ENCODE assay signal across 8 cellular contexts in genomic region chr17:64965826-64966283, GRCh38. TPM values are rescaled to one million over a fixed set of nuclear protein-coding genes. Genes with fewer than 3 reads are reported as not detected.
A peak's percentile ranks its signal among the peaks of the same experiment; 100 is the strongest.
DNase-seq lines count a peak whose midpoint lies in the region; ATAC-seq, FAIRE-seq and TF ChIP-seq lines count a peak whose summit lies in the region.
"Not testable (repeated sequence)": the region's sequence is repeated elsewhere in the genome, so short reads cannot be mapped to it uniquely, and the experiment has no call there.

No MANE protein-coding gene starts in this region.

- not testable (repeated sequence) for H3K36me3 ChIP-seq in iPS-18a (ENCODE audit: control insufficient read depth, low read depth, low read length); skeletal muscle satellite cell (ENCODE audit: insufficient read depth, low read length)

- H3K4me1 ChIP-seq in A549 (peaks cover 23% of the 10 kb centered on the region; the same call in 2 of the 3 replicates), skeletal muscle satellite cell (ENCODE audit: control insufficient read depth, insufficient read depth, low read length) (peaks cover 15% of the 10 kb centered on the region)
- not testable (repeated sequence) for H3K4me1 ChIP-seq in iPS-18a (ENCODE audit: control insufficient read depth, low read depth, low read length)

- in situ Hi-C loops in astrocyte of the spinal cord (cut with HindIII; ENCODE audit: low sequenced_read_pairs) = not testable (repeated sequence)

- H3K9ac ChIP-seq in iPS-18a (ENCODE audit: low read length) (peak overlapping the region; percentile 36), skeletal muscle satellite cell (ENCODE audit: low read depth, low read length) (peak overlapping the region; percentile 63)

- ATAC-seq in A549 = peak; percentile 95 to 98
- ATAC-seq in GM18511 (IDR thresholded peaks at IDR 0.05; ENCODE audit: unreplicated experiment) = peak; percentile 95
- peak; percentile 86 for ATAC-seq in HG02885 (IDR thresholded peaks at IDR 0.05; ENCODE audit: poor library complexity, unreplicated experiment)

- FAIRE-seq in A549 (lab: Jason Lieb, UNC) = not testable (repeated sequence)

- peak; percentile 42 to 62 for TF ChIP-seq RAD21 in A549 (conservative IDR thresholded peaks at IDR 0.05 in 1 of 2, IDR thresholded peaks at IDR 0.05 in 1 of 2)

- TF ChIP-seq CTCF in A549 (IDR thresholded peaks at IDR 0.05) (peak; percentile 49), astrocyte of the spinal cord (IDR thresholded peaks at IDR 0.05; ENCODE audit: low read depth, low read length) (peak; percentile 17)

- not testable (repeated sequence) for TF ChIP-seq EP300 in A549 (IDR thresholded peaks at IDR 0.05)

- CTCF ChIA-PET in A549 (lab: Yijun Ruan, JAX) = interaction anchor here (0.6 to 10.7 kb wide), 10 partner anchors 9 to 499 kb away, joined by 3 to 125 read pairs (median 3); partner anchors contain the start of gene LRRC37A3

- 5% methylated on average over 7 of the region's 40 CpGs for WGBS in A549 (ENCODE audit: missing lambda C conversion rate)

- H3K9me3 ChIP-seq in A549; iPS-18a (ENCODE audit: control insufficient read depth, low read depth, low read length); skeletal muscle satellite cell (replicated peaks; ENCODE audit: low read length): not testable (repeated sequence)

- H3K4me2 ChIP-seq in A549 (peak overlapping the region; percentile 65), skeletal muscle satellite cell (ENCODE audit: low read length) (peak overlapping the region; percentile 76)

- H3K27ac ChIP-seq in A549 = peak overlapping the region; percentile 58 to 87
- H3K27ac ChIP-seq in iPS-18a (ENCODE audit: low read length) = not testable (repeated sequence)

- H3K27me3 ChIP-seq in iPS-18a (ENCODE audit: control insufficient read depth, insufficient read depth, low read length) = peaks cover 12% of the 10 kb centered on the region
- not testable (repeated sequence) for H3K27me3 ChIP-seq in skeletal muscle satellite cell (ENCODE audit: control insufficient read depth, insufficient read depth, low read length)

- POLR2A ChIA-PET in A549 (lab: Yijun Ruan, JAX) = interaction anchor here (1.1 to 1.5 kb wide), 4 partner anchors 10 to 141 kb away, joined by 3 to 7 read pairs (median 4); partner anchors contain the start of gene LRRC37A3

- H3K4me3 ChIP-seq in A549 = peak overlapping the region; percentile 25
- peak overlapping the region; percentile 29 for H3K4me3 ChIP-seq in astrocyte of the spinal cord (ENCODE audit: low read depth, low read length)
- peak overlapping the region; percentile 37 for H3K4me3 ChIP-seq in iPS-18a (ENCODE audit: low read length)
- peak overlapping the region; percentile 60 for H3K4me3 ChIP-seq in skeletal muscle satellite cell (ENCODE audit: low read length)

- DNase-seq in A549 (ENCODE audit: low read depth in 1 of 2, low spot score in 1 of 2) = peak in 1 of 2 experiments; percentile 77
- peak; percentile 58 for DNase-seq in NCI-H146 (lab: John Stamatoyannopoulos, UW)
- DNase-seq in UCSD-AML1 (lab: John Stamatoyannopoulos, UW; ENCODE audit: unreplicated experiment) = peak; percentile 85
- DNase-seq in astrocyte of the spinal cord (ENCODE audit: low read depth, low spot score) = peak; percentile 46

- TF ChIP-seq POLR2A in A549 (IDR thresholded peaks at IDR 0.05; ENCODE audit: low read length) = peak; percentile 49

TF ChIP-seq in A549, 52 proteins besides CTCF, POLR2A, EP300 and RAD21:
- peak; percentile 57 for TF ChIP-seq SMC3 (IDR thresholded peaks at IDR 0.05)
- TF ChIP-seq PHF8 (IDR thresholded peaks at IDR 0.05; ENCODE audit: borderline replicate concordance, low read depth) = peak; percentile 87
- TF ChIP-seq RNF2 (IDR thresholded peaks at IDR 0.05; ENCODE audit: borderline replicate concordance, low read depth) = peak; percentile 95
- TF ChIP-seq JUN (IDR thresholded peaks at IDR 0.05) = peak in 1 of 2 experiments; percentile 56; a peak in 2 of 5 replicates
- TF ChIP-seq ZSCAN20 (CRISPR knock-in tag; IDR thresholded peaks at IDR 0.05) = peak; percentile 78; the same call in 1 of the 2 replicates
- TF ChIP-seq USF2 (IDR thresholded peaks at IDR 0.05) = 0 out of 2 replicates have a peak, but pooled peaks have one; percentile 9
- TF ChIP-seq HDAC2 (IDR thresholded peaks at IDR 0.05) = 0 out of 2 replicates have a peak, but pooled peaks have one; percentile 25
- TF ChIP-seq HOXB13 (CRISPR knock-in tag; IDR thresholded peaks at IDR 0.05; ENCODE audit: low read depth) = peak; percentile 96
- TF ChIP-seq HOXB5 (CRISPR knock-in tag; IDR thresholded peaks at IDR 0.05) = 0 out of 2 replicates have a peak, but pooled peaks have one; percentile 69
- TF ChIP-seq ATOH8 (CRISPR knock-in tag; IDR thresholded peaks at IDR 0.05; ENCODE audit: low read depth) = peak; percentile 93
- 0 out of 2 replicates have a peak, but pooled peaks have one; percentile 60 for TF ChIP-seq EHF (CRISPR knock-in tag; IDR thresholded peaks at IDR 0.05)
- peak; percentile 97 for TF ChIP-seq E2F6 (IDR thresholded peaks at IDR 0.05; ENCODE audit: borderline replicate concordance, low read depth)
- peak; percentile 97 for TF ChIP-seq MAX (IDR thresholded peaks at IDR 0.05)

RNA-seq across cellular contexts. Expression of gene LRRC37A3, which starts 46.6 kb away (rescaled TPM):
- polyA plus RNA-seq in A549 (2011; rRNA removed) (4.9 and 6.9 TPM in 2 replicates), A549 (2017; fragmentation: RNase III; extraction: RNeasy Plus Mini Kit Qiagen cat#74134 plus additional on column Dnase treatment) (2.7 to 3.8 TPM (median 2.8 TPM) in 3 replicates)
- polyA plus RNA-seq in A549 (2012; cell fraction: cytosol; rRNA removed) = 1.3 and 1.7 TPM in 2 replicates
- 3.1 and 7.3 TPM in 2 replicates for polyA plus RNA-seq in A549 (2012; cell fraction: nucleus; rRNA removed)
- 11.3 and 19.7 TPM in 2 replicates for polyA minus RNA-seq in A549 (2011; rRNA and poly(A)+ RNA removed)
- 1.0 and 4.2 TPM in 2 replicates for total RNA-seq in skeletal muscle satellite cell (2012; rRNA removed)
